In genomic region chr16:57145046-57145963, GRCh38 we compare ENCODE assay signal across 14 cellular contexts. TPM values are rescaled to one million over a fixed set of nuclear protein-coding genes. Genes with fewer than 3 reads are reported as not detected.
DNase-seq lines count a peak whose midpoint lies in the region; ATAC-seq and TF ChIP-seq lines count a peak whose summit lies in the region.
"Had no signal": no experiment of that assay in that cellular context is flagged by ENCODE, and none has a peak within 500 bp of the region (broad histone marks: within the 10 kb centered on the region; RNA-seq: fewer than 3 reads in every experiment).

No MANE protein-coding gene starts in this region.

- H3K36me3 ChIP-seq in A673 (ENCODE audit: insufficient read depth, low read length, poor library complexity, severe bottlenecking): peaks cover 5% of the 10 kb centered on the region
- no peaks in the 10 kb centered on the region for H3K36me3 ChIP-seq in GM23338 (ENCODE audit: insufficient read depth)

- no peaks in the 10 kb centered on the region for H3K9me3 ChIP-seq in A673 (ENCODE audit: low read depth, low read length, poor library complexity, severe bottlenecking)

- ATAC-seq in GM23338 (no peak), memory B cell (ENCODE audit: low read depth) (no peak), HG02571 (IDR thresholded peaks at IDR 0.05; ENCODE audit: unreplicated experiment) (no peak)

- H3K4me3 ChIP-seq in A673 (ENCODE audit: low read depth, low read length, poor library complexity, severe bottlenecking) (no peak overlapping the region), GM23338 (no peak overlapping the region)
- H3K4me3 ChIP-seq: lung had no signal

- peak overlapping the region; percentile 34 for H3K27ac ChIP-seq in A673 (ENCODE audit: low read depth, low read length, poor library complexity, severe bottlenecking)
- no peak overlapping the region for H3K27ac ChIP-seq in GM23338 (ENCODE audit: low read depth)
- H3K27ac ChIP-seq in cingulate gyrus (ENCODE audit: low read depth, low read length): peak overlapping the region; percentile 63

- no peaks in the 10 kb centered on the region for H3K9me2 ChIP-seq in GM23338 (ENCODE audit: insufficient read depth)

- H3K4me1 Mint-ChIP-seq in GM23338: peaks cover 43% of the 10 kb centered on the region
- peaks cover 24% of the 10 kb centered on the region for H3K4me1 Mint-ChIP-seq in memory B cell

- POLR2A ChIA-PET in A673 (lab: Charles Lee; ENCODE audit: low non-redundant PET): no interaction called here

- intact Hi-C loops in A673 (cut with micrococcal nuclease; ENCODE audit: unreplicated experiment): no loop called here

- H3K27me3 ChIP-seq in A673 (replicated peaks; ENCODE audit: insufficient read depth, low read depth, low read length, poor library complexity) (no peaks in the 10 kb centered on the region), GM23338 (ENCODE audit: insufficient read depth) (no peaks in the 10 kb centered on the region)

- H3K4me3 Mint-ChIP-seq in GM23338 (no peak overlapping the region), memory B cell (no peak overlapping the region)
- H3K4me3 Mint-ChIP-seq: activated B cell treated with CpG ODN at 0.5 μM for 24 hours had no signal

- DNase-seq in A673 (ENCODE audit: low spot score) (peak; percentile 29), GM23338 (ENCODE audit: low spot score) (no peak), memory B cell (ENCODE audit: low spot score in 2 of 2) (no peak), NCI-H446 treated with DMSO at 0.1 percent for 48 hours (lab: John Stamatoyannopoulos, UW) (no peak), activated gamma-delta T cell (lab: John Stamatoyannopoulos, UW) (no peak), hippocampal formation (lab: John Stamatoyannopoulos, UW) (no peak)
- DNase-seq: activated B cell treated with CpG ODN at 0.5 μM for 24 hours; activated CD8-positive, alpha-beta memory T cell treated with anti-CD3 and anti-CD28 coated beads, Interleukin-2, amount 50 U/mL, for 4 hours; DMS79 treated with DMSO at 0.1 percent for 48 hours; NCI-H1105 treated with DMSO at 0.1 percent for 48 hours; occipital lobe had no signal

- no peaks in the 10 kb centered on the region for H3F3A ChIP-seq in GM23338 (replicated peaks; ENCODE audit: low read depth)

- peak overlapping the region; percentile 13; the same call in 1 of the 2 replicates for H3K27ac Mint-ChIP-seq in GM23338
- H3K27ac Mint-ChIP-seq in memory B cell: peak overlapping the region; percentile 69
- H3K27ac Mint-ChIP-seq: activated B cell treated with CpG ODN at 0.5 μM for 24 hours had no signal

- BruUV-seq in A673 (replicated peaks; lab: Mats Ljungman, UMichigan): no TSS peak

- H3K4me1 ChIP-seq in A673 (ENCODE audit: insufficient read depth, low read length, poor library complexity, severe bottlenecking) (peaks cover 69% of the 10 kb centered on the region), GM23338 (ENCODE audit: insufficient read depth) (peaks cover 27% of the 10 kb centered on the region)

- H3K9me3 Mint-ChIP-seq in GM23338: no peaks in the 10 kb centered on the region; the same call in 2 of the 3 replicates
- H3K9me3 Mint-ChIP-seq in memory B cell: no peaks in the 10 kb centered on the region
- H3K9me3 Mint-ChIP-seq: activated B cell treated with CpG ODN at 0.5 μM for 24 hours had no signal

- CTCF ChIA-PET in A673 (lab: Charles Lee): no interaction called here

- H3K79me2 ChIP-seq in GM23338 (replicated peaks; ENCODE audit: insufficient read depth): no peaks in the 10 kb centered on the region

- H4K20me1 ChIP-seq in GM23338 (replicated peaks; ENCODE audit: insufficient read depth): no peaks in the 10 kb centered on the region

- H3K36me3 Mint-ChIP-seq in GM23338 (ENCODE audit: low read depth) (no peaks in the 10 kb centered on the region; the same call in 2 of the 3 replicates), memory B cell (no peaks in the 10 kb centered on the region)

- TF ChIP-seq CTCF in A673 (conservative IDR thresholded peaks at IDR 0.05; ENCODE audit: low read depth, low read length): no peak
- TF ChIP-seq CTCF in GM23338 (conservative IDR thresholded peaks at IDR 0.05; ENCODE audit: low read depth in 2 of 2): no peak

- H3K27me3 Mint-ChIP-seq in GM23338 (ENCODE audit: insufficient read depth, low read depth, poor library complexity): peaks cover 19% of the 10 kb centered on the region
- H3K27me3 Mint-ChIP-seq in memory B cell: no peaks in the 10 kb centered on the region
- H3K27me3 Mint-ChIP-seq: activated B cell treated with CpG ODN at 0.5 μM for 24 hours had no signal

- H2AFZ ChIP-seq in GM23338: no peak overlapping the region

- no peak overlapping the region for H3K4me2 ChIP-seq in GM23338

TF ChIP-seq in GM23338, 12 proteins besides CTCF, POLR2A, EP300 and RAD21:
- no peak for TF ChIP-seq ETS1 (IDR thresholded peaks at IDR 0.05)
- no peak for TF ChIP-seq EZH2phosphoT487 (IDR thresholded peaks at IDR 0.05; ENCODE audit: unreplicated experiment)
- no peak for TF ChIP-seq ZNF331 (CRISPR knock-in tag; IDR thresholded peaks at IDR 0.05; ENCODE audit: low read depth)
- no peak for TF ChIP-seq REST (IDR thresholded peaks at IDR 0.05; ENCODE audit: unreplicated experiment)
- no peak for TF ChIP-seq ZNF114 (CRISPR knock-in tag; IDR thresholded peaks at IDR 0.05)
- TF ChIP-seq JUNB (IDR thresholded peaks at IDR 0.05; ENCODE audit: unreplicated experiment): no peak
- no peak for TF ChIP-seq STAT1 (IDR thresholded peaks at IDR 0.05; ENCODE audit: unreplicated experiment)

RNA-seq across cellular contexts. Expression of gene PSME3IP1, which starts 40.5 kb away (rescaled TPM):
- total RNA-seq in A673 (2021): 128 and 133 TPM in 2 replicates
- 78.0 and 111 TPM in 2 replicates for total RNA-seq in GM23338 (2014; rRNA removed; shearing (Covaris generic))
- polyA plus RNA-seq in GM23338 (2016; fragmentation: Nextera tagmentation; extraction: Ambion mirVana): 93.2 and 105 TPM in 2 replicates

RNA-seq across cellular contexts. Expression of gene RSPRY1, which starts 40.8 kb away (rescaled TPM):
- 45.6 and 47.6 TPM in 2 replicates for total RNA-seq in A673 (2021)
- total RNA-seq in GM23338 (2014; rRNA removed; shearing (Covaris generic)): 35.9 and 39.7 TPM in 2 replicates
- polyA plus RNA-seq in GM23338 (2016; fragmentation: Nextera tagmentation; extraction: Ambion mirVana): 20.4 and 25.8 TPM in 2 replicates

RNA-seq across cellular contexts. Expression of gene CPNE2, which starts 52.9 kb away (rescaled TPM):
- total RNA-seq in A673 (2021): 38.1 and 43.6 TPM in 2 replicates
- 11.3 and 14.2 TPM in 2 replicates for total RNA-seq in GM23338 (2014; rRNA removed; shearing (Covaris generic))
- 7.1 and 9.5 TPM in 2 replicates for polyA plus RNA-seq in GM23338 (2016; fragmentation: Nextera tagmentation; extraction: Ambion mirVana)
